Comparison of ENCODE assay signal across 17 cellular contexts in the genomic region with DNA sequence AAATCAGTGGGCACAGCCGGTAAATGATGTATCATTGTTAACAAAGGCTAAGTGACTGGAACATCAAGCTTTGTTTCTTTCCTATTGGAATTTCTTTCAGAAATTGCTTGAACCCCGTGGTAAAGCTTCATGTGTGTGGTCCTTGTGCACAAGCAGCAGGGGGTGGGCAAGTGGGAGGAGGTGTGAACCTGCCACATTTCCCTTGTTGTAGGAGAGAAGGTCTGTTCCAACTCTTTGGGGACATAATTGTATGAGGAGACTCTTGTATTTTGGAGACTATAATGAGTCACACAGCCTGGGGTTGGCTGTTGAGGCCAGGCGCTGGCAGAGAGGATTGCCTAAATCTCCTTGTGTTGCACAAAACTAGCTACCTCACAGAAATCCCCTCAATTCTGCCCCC.
"Had no signal": no experiment of that assay in that cellular context is flagged by ENCODE, and none has a peak within 500 bp of the region (broad histone marks: within the 10 kb centered on the region; RNA-seq: fewer than 3 reads in every experiment).

No MANE protein-coding gene starts in this region.

- H3K9me3 ChIP-seq: MG63, SK-N-SH had no signal

- H3K4me3 ChIP-seq: MG63 had no signal

- H3K9ac ChIP-seq: SK-N-SH had no signal

- H3K27me3 ChIP-seq: MG63 had no signal

- H3K4me2 ChIP-seq: SK-N-SH had no signal

- DNase-seq: KBM-7, MG63, NCI-H1092 treated with DMSO at 0.1 percent for 48 hours, NCI-H1436, NCI-H187, NCI-H2029, NCI-H2081 treated with DMSO at 0.1 percent for 48 hours, NCI-H2171, NCI-H226, NCI-H446, NCI-H510A, NCI-H524 treated with DMSO at 0.1 percent for 48 hours, NCI-H69, NCI-H774, RPMI8226, SHP77, SK-N-SH had no signal

- H3K36me3 ChIP-seq: MG63 had no signal
